ENCODE assay signal across 25 cellular contexts in the genomic region with DNA sequence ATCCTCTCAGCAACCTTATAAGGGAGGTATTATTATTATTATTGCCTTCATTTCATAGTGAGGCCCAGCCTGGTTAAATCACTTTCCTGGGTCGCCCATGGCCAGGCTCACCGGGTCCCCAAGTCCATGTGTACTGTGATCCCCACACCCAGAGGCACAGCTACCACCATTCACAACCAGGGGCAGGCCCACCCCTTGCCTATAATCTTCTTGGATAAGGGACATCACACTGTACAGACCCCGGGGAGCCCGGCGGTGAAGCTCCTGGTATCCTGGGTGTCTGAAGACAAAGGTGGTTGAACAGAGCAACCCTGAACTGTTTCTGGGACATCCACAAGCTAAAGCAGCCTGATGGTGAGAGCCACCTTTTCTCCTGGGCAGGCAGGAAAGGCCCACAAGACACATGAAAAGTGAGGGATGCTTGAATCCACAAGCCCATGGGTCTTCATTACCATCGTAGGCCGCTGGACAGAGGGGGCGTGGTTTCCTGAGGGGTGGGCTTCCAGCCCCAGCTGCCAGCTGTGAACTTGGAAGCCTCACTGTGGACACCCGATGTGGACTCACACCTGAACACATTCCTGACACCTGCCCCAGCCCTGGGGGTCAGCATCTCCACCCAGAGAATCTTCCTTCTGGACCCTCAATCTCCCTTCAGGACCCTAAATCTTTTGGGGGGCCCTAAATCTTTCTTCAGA.
"Had no signal": no experiment of that assay in that cellular context is flagged by ENCODE, and none has a peak within 500 bp of the region (broad histone marks: within the 10 kb centered on the region; RNA-seq: fewer than 3 reads in every experiment).

No MANE protein-coding gene starts in this region.

- H3K27ac Mint-ChIP-seq: naive thymus-derived CD4-positive, alpha-beta T cell; nephron progenitor cell; neural progenitor cell; stimulated activated naive B cell treated with anti-CD40 and anti-IgM and Interleukin-4, amounts not matched to agents 10 μg/mL and 1 μg/mL and 100 μg/mL, for 72 hours had no signal

- ATAC-seq: left cardiac atrium; left lobe of liver; mucosa of descending colon; naive thymus-derived CD4-positive, alpha-beta T cell; pancreas; right cardiac atrium; stimulated activated naive B cell treated with anti-CD40 and anti-IgM and Interleukin-4, amounts not matched to agents 10 μg/mL and 1 μg/mL and 100 μg/mL, for 72 hours; upper lobe of right lung had no signal

- H2AFZ ChIP-seq: neural progenitor cell had no signal

- H3K9me3 Mint-ChIP-seq: nephron progenitor cell; neural progenitor cell; stimulated activated naive B cell treated with anti-CD40 and anti-IgM and Interleukin-4, amounts not matched to agents 10 μg/mL and 1 μg/mL and 100 μg/mL, for 72 hours had no signal

- DNase-seq: hippocampal formation; kidney glomerular epithelial cell; left cardiac atrium; midbrain; mucosa of descending colon; naive thymus-derived CD4-positive, alpha-beta T cell; nephron progenitor cell; pancreas; retina; right cardiac atrium; stimulated activated CD4-positive, alpha-beta T cell treated with anti-CD3 and anti-CD28 coated beads, Interleukin-12 subunit alpha, Interleukin-12 subunit beta, amount 100 ng/mL, for 4 hours; stimulated activated CD4-positive, alpha-beta T cell treated with anti-CD3 and anti-CD28 coated beads, Interleukin-15, amount 100 ng/mL, for 24 hours; stimulated activated CD4-positive, alpha-beta T cell treated with anti-CD3 and anti-CD28 coated beads, Interleukin-2, amount 100 ng/mL, for 24 hours; stimulated activated CD4-positive, alpha-beta T cell treated with anti-CD3 and anti-CD28 coated beads, Interleukin-4, amount 100 ng/mL, for 1 hour; stimulated activated naive B cell treated with anti-CD40 and anti-IgM and Interleukin-4, amounts not matched to agents 10 μg/mL and 1 μg/mL and 100 μg/mL, for 72 hours; stomach; testis; thyroid gland; transverse colon; upper lobe of right lung had no signal

- H3K36me3 Mint-ChIP-seq: naive thymus-derived CD4-positive, alpha-beta T cell; neural progenitor cell; stimulated activated naive B cell treated with anti-CD40 and anti-IgM and Interleukin-4, amounts not matched to agents 10 μg/mL and 1 μg/mL and 100 μg/mL, for 72 hours had no signal

- H3K4me2 ChIP-seq: neural progenitor cell, smooth muscle cell had no signal

- H3K9ac ChIP-seq: neural progenitor cell had no signal

- H3K4me1 ChIP-seq: prostate gland, stomach, testis, thyroid gland, upper lobe of right lung had no signal

- H3K27ac ChIP-seq: neural progenitor cell, pancreas, prostate gland, stomach, testis, thyroid gland, transverse colon, upper lobe of right lung had no signal

- H3K4me3 Mint-ChIP-seq: naive thymus-derived CD4-positive, alpha-beta T cell; nephron progenitor cell; neural progenitor cell; stimulated activated naive B cell treated with anti-CD40 and anti-IgM and Interleukin-4, amounts not matched to agents 10 μg/mL and 1 μg/mL and 100 μg/mL, for 72 hours had no signal

- H3K36me3 ChIP-seq: neural progenitor cell, pancreas, prostate gland, stomach, thyroid gland, transverse colon, upper lobe of right lung had no signal

- H3K27me3 ChIP-seq: neural progenitor cell, pancreas, testis, thyroid gland, transverse colon, upper lobe of right lung had no signal

- H3K4me3 ChIP-seq: lung, mucosa of descending colon, neural progenitor cell, pancreas, prostate gland, smooth muscle cell, stomach, testis, thyroid gland, transverse colon, upper lobe of right lung had no signal

- H3K9me3 ChIP-seq: mucosa of descending colon, pancreas, prostate gland, stomach, testis, thyroid gland, transverse colon, upper lobe of right lung had no signal
